8 cellular contexts compared by ENCODE assay signal in the genomic region with DNA sequence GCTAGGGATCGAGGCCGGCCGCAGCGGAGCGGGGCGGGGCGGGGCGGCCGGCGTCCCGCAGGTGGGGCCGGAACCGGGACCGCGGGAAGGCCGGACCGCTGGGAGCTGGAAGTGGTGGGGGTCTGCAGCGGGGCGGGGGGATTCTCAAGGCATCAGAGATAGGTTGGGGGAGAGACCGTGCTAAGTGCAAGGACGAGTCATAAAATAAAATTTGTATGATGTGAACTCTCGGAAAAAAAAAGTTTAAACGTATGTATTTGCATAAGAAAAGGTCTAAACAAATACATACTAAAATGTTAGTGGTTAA. TPM values are rescaled to one million over a fixed set of nuclear protein-coding genes. Genes with fewer than 3 reads are reported as not detected.
A peak's percentile ranks its signal among the peaks of the same experiment; 100 is the strongest.
DNase-seq lines count a peak whose midpoint lies in the region; TF ChIP-seq lines count a peak whose summit lies in the region.

A gene with protein sequence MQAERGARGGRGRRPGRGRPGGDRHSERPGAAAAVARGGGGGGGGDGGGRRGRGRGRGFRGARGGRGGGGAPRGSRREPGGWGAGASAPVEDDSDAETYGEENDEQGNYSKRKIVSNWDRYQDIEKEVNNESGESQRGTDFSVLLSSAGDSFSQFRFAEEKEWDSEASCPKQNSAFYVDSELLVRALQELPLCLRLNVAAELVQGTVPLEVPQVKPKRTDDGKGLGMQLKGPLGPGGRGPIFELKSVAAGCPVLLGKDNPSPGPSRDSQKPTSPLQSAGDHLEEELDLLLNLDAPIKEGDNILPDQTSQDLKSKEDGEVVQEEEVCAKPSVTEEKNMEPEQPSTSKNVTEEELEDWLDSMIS (minus strand): TSS at position 25 of the 307 bp plus-strand sequence. CDS start 158 bp downstream, outside the sequence.

- H3K4me3 ChIP-seq in ACC112 (ENCODE audit: low read depth, low read length) (peak within 1 kb of the TSS; percentile 95), LNCaP clone FGC (ENCODE audit: low read depth, low read length) (peak within 1 kb of the TSS; percentile 85), mucosa of rectum (ENCODE audit: low read length in 2 of 2) (peak within 1 kb of the TSS; percentile 82 to 88)

- no peaks in the 10 kb centered on the region for H3K36me3 ChIP-seq in ACC112 (ENCODE audit: insufficient read depth, low read length)
- no peaks in the 10 kb centered on the region for H3K36me3 ChIP-seq in mucosa of rectum (ENCODE audit: control insufficient read depth in 2 of 2, insufficient read depth in 2 of 2, low read length in 2 of 2)

- H3K27ac ChIP-seq in ACC112 (ENCODE audit: low read depth, low read length): peak within 1 kb of the TSS; percentile 76
- peak within 1 kb of the TSS; percentile 85 to 86 for H3K27ac ChIP-seq in mucosa of rectum (ENCODE audit: low read depth in 2 of 2, low read length in 2 of 2)

- H3K4me1 ChIP-seq in ACC112 (ENCODE audit: control insufficient read depth, insufficient read depth, low read length, unreplicated experiment): peaks cover 13% of the 10 kb centered on the region
- H3K4me1 ChIP-seq in mucosa of rectum (ENCODE audit: control insufficient read depth in 2 of 2, insufficient read depth in 2 of 2, low read length in 2 of 2): peaks cover 9 to 11% of the 10 kb centered on the region in 2 donors

- no peaks in the 10 kb centered on the region for H3K9me3 ChIP-seq in mucosa of rectum (ENCODE audit: control insufficient read depth in 2 of 2, low read length in 2 of 2)

- peaks cover 19% of the 10 kb centered on the region for H3K79me2 ChIP-seq in ACC112 (ENCODE audit: control insufficient read depth, insufficient read depth, low read length, unreplicated experiment)

- in situ Hi-C loops in ACHN (cut with HindIII; ENCODE audit: low pct_ligation_motif_present, low pct_unique_long_range_greater_than_20kb, low sequenced_read_pairs): no loop called here

- H3K9ac ChIP-seq in mucosa of rectum (ENCODE audit: low read depth in 1 of 2, low read length in 2 of 2): peak within 1 kb of the TSS; percentile 78 to 84

- H3K27me3 ChIP-seq in ACC112 (ENCODE audit: insufficient read depth, low read length) (no peaks in the 10 kb centered on the region), mucosa of rectum (ENCODE audit: control insufficient read depth in 2 of 2, insufficient read depth in 2 of 2, low read length in 2 of 2) (no peaks in the 10 kb centered on the region)

- no peak for TF ChIP-seq CTCF in LNCaP clone FGC (IDR thresholded peaks at IDR 0.05; ENCODE audit: control insufficient read depth, extremely low read depth, insufficient read depth)

- DNase-seq in LNCaP clone FGC (ENCODE audit: low read depth) (no peak), dermis blood vessel endothelial cell (no peak), SHP77 (lab: John Stamatoyannopoulos, UW) (no peak), SW 1271 (lab: John Stamatoyannopoulos, UW) (no peak), ACHN (no peak), GOT3 (lab: John Stamatoyannopoulos, UW) (no peak)

- H2AFZ ChIP-seq in ACC112 (ENCODE audit: low read length, unreplicated experiment): peak within 1 kb of the TSS; percentile 97

RNA-seq across cellular contexts. Expression of the gene that starts here (rescaled TPM):
- total RNA-seq in dermis blood vessel endothelial cell: 23.9 and 32.2 TPM in 2 replicates
